In the genomic region with DNA sequence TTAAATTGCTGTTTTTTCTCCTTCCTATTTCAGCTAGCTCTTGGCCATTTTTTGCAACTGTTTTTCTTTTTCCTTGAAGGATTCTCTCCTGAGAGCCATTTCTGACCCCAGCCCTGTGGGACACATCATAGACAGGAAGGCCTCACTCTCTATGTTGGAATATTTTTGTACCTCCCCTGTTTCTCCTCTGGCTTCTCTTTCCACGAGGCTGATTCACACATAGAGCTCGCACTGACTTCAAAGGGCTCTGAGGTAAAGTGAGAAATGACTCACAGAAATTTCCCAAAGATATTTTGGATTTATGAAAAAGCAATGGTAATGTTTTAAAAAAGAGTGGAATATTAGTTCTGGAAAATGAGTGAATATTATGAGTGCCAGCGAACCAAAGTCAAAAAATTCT, we compare ENCODE assay signal across 17 cellular contexts.
"Had no signal": no experiment of that assay in that cellular context is flagged by ENCODE, and none has a peak within 500 bp of the region (broad histone marks: within the 10 kb centered on the region; RNA-seq: fewer than 3 reads in every experiment).

No MANE protein-coding gene starts in this region.

- H3K36me3 ChIP-seq: right lobe of liver, thoracic aorta, WERI-Rb-1 had no signal

- H3K27ac ChIP-seq: epithelial cell of prostate, right lobe of liver, WERI-Rb-1 had no signal

- H3K9me3 Mint-ChIP-seq: activated CD4-positive, alpha-beta memory T cell treated with anti-CD3 and anti-CD28 coated beads, Interleukin-2, amount 10 ng/mL, durations not matched to agents 7 days and 5 days; activated naive CD8-positive, alpha-beta T cell treated with anti-CD3 and anti-CD28 coated beads, Interleukin-2, amount 10 ng/mL, durations not matched to agents 7 days and 5 days; natural killer cell; stimulated activated naive CD8-positive, alpha-beta T cell treated with anti-CD3 and anti-CD28 coated beads, Interleukin-15, amount 100 ng/mL, for 72 hours had no signal

- DNase-seq: activated CD4-positive, alpha-beta memory T cell treated with anti-CD3 and anti-CD28 coated beads, Interleukin-2, amount 10 ng/mL, durations not matched to agents 7 days and 5 days; activated CD4-positive, alpha-beta T cell treated with anti-CD3 and anti-CD28 coated beads for 36 hours; activated gamma-delta T cell treated with Interleukin-2 at 50 U/mL for 16 hours; activated naive CD8-positive, alpha-beta T cell treated with anti-CD3 and anti-CD28 coated beads, Interleukin-2, amount 10 ng/mL, durations not matched to agents 7 days and 5 days; activated T-cell treated with anti-CD3 and anti-CD28 coated beads, Interleukin-2, amount 50 U/mL, for 72 hours; anterior cingulate cortex; cortex of kidney; effector CD8-positive, alpha-beta T cell; natural killer cell; right lobe of liver; stimulated activated CD4-positive, alpha-beta T cell treated with anti-CD3 and anti-CD28 coated beads, Interleukin-2, amount 100 ng/mL, for 48 hours; stimulated activated naive CD8-positive, alpha-beta T cell treated with anti-CD3 and anti-CD28 coated beads, Interleukin-15, amount 100 ng/mL, for 72 hours; T-helper 1 cell; WERI-Rb-1 had no signal

- H3K27me3 ChIP-seq: right lobe of liver had no signal

- H3K9me3 ChIP-seq: right lobe of liver, thoracic aorta had no signal

- ATAC-seq: activated CD4-positive, alpha-beta T cell treated with anti-CD3 and anti-CD28 coated beads for 36 hours; activated T-cell treated with anti-CD3 and anti-CD28 coated beads, Interleukin-2, amount 50 U/mL, for 72 hours; natural killer cell; right lobe of liver; stimulated activated naive CD8-positive, alpha-beta T cell treated with anti-CD3 and anti-CD28 coated beads, Interleukin-15, amount 100 ng/mL, for 72 hours had no signal

- H3K27me3 Mint-ChIP-seq: activated CD4-positive, alpha-beta T cell treated with anti-CD3 and anti-CD28 coated beads for 36 hours; activated naive CD8-positive, alpha-beta T cell treated with anti-CD3 and anti-CD28 coated beads, Interleukin-2, amount 10 ng/mL, durations not matched to agents 7 days and 5 days; stimulated activated naive CD8-positive, alpha-beta T cell treated with anti-CD3 and anti-CD28 coated beads, Interleukin-15, amount 100 ng/mL, for 72 hours had no signal

- H3K4me1 Mint-ChIP-seq: activated CD4-positive, alpha-beta memory T cell treated with anti-CD3 and anti-CD28 coated beads, Interleukin-2, amount 10 ng/mL, durations not matched to agents 7 days and 5 days; activated CD4-positive, alpha-beta T cell treated with anti-CD3 and anti-CD28 coated beads for 36 hours; activated naive CD8-positive, alpha-beta T cell treated with anti-CD3 and anti-CD28 coated beads, Interleukin-2, amount 10 ng/mL, durations not matched to agents 7 days and 5 days; natural killer cell; stimulated activated naive CD8-positive, alpha-beta T cell treated with anti-CD3 and anti-CD28 coated beads, Interleukin-15, amount 100 ng/mL, for 72 hours had no signal

- H3K4me3 ChIP-seq: right lobe of liver, thoracic aorta had no signal

- H3K27ac Mint-ChIP-seq: activated CD4-positive, alpha-beta memory T cell treated with anti-CD3 and anti-CD28 coated beads, Interleukin-2, amount 10 ng/mL, durations not matched to agents 7 days and 5 days; activated CD4-positive, alpha-beta T cell treated with anti-CD3 and anti-CD28 coated beads for 36 hours; activated naive CD8-positive, alpha-beta T cell treated with anti-CD3 and anti-CD28 coated beads, Interleukin-2, amount 10 ng/mL, durations not matched to agents 7 days and 5 days; activated T-cell treated with anti-CD3 and anti-CD28 coated beads, Interleukin-2, amount 50 U/mL, for 72 hours; natural killer cell; progenitor cell of endocrine pancreas; stimulated activated naive CD8-positive, alpha-beta T cell treated with anti-CD3 and anti-CD28 coated beads, Interleukin-15, amount 100 ng/mL, for 72 hours had no signal

- H3K4me3 Mint-ChIP-seq: activated CD4-positive, alpha-beta memory T cell treated with anti-CD3 and anti-CD28 coated beads, Interleukin-2, amount 10 ng/mL, durations not matched to agents 7 days and 5 days; activated CD4-positive, alpha-beta T cell treated with anti-CD3 and anti-CD28 coated beads for 36 hours; activated naive CD8-positive, alpha-beta T cell treated with anti-CD3 and anti-CD28 coated beads, Interleukin-2, amount 10 ng/mL, durations not matched to agents 7 days and 5 days; activated T-cell treated with anti-CD3 and anti-CD28 coated beads, Interleukin-2, amount 50 U/mL, for 72 hours; natural killer cell; stimulated activated naive CD8-positive, alpha-beta T cell treated with anti-CD3 and anti-CD28 coated beads, Interleukin-15, amount 100 ng/mL, for 72 hours had no signal

- H3K36me3 Mint-ChIP-seq: activated naive CD8-positive, alpha-beta T cell treated with anti-CD3 and anti-CD28 coated beads, Interleukin-2, amount 10 ng/mL, durations not matched to agents 7 days and 5 days; natural killer cell had no signal

- H3K4me1 ChIP-seq: right lobe of liver had no signal
